Comparison of ENCODE assay signal across 1 cellular context in genomic region chr7:116953372-116953726, GRCh38.
TF ChIP-seq lines count a peak whose summit lies in the region.

A gene with protein sequence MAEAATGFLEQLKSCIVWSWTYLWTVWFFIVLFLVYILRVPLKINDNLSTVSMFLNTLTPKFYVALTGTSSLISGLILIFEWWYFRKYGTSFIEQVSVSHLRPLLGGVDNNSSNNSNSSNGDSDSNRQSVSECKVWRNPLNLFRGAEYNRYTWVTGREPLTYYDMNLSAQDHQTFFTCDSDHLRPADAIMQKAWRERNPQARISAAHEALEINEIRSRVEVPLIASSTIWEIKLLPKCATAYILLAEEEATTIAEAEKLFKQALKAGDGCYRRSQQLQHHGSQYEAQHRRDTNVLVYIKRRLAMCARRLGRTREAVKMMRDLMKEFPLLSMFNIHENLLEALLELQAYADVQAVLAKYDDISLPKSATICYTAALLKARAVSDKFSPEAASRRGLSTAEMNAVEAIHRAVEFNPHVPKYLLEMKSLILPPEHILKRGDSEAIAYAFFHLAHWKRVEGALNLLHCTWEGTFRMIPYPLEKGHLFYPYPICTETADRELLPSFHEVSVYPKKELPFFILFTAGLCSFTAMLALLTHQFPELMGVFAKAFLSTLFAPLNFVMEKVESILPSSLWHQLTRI (plus strand): TSS chr7:116953501. CDS start chr7:116953541, 40 bp downstream.

TF ChIP-seq in IMR-90, 13 proteins besides CTCF, POLR2A, EP300 and RAD21 (continued from another document):
- TF ChIP-seq ELK1 (IDR thresholded peaks at IDR 0.05; ENCODE audit: borderline replicate concordance, low read depth, low read length), result no peak
- TF ChIP-seq FOS (IDR thresholded peaks at IDR 0.05; ENCODE audit: low read depth, low read length), result no peak
- TF ChIP-seq RFX5 (IDR thresholded peaks at IDR 0.05; ENCODE audit: low read depth, low read length), result no peak
- no peak for TF ChIP-seq MAZ (IDR thresholded peaks at IDR 0.05; ENCODE audit: borderline replicate concordance, low read depth, low read length)
- TF ChIP-seq, protein P1, sequence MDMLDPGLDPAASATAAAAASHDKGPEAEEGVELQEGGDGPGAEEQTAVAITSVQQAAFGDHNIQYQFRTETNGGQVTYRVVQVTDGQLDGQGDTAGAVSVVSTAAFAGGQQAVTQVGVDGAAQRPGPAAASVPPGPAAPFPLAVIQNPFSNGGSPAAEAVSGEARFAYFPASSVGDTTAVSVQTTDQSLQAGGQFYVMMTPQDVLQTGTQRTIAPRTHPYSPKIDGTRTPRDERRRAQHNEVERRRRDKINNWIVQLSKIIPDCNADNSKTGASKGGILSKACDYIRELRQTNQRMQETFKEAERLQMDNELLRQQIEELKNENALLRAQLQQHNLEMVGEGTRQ (IDR thresholded peaks at IDR 0.05; ENCODE audit: low read depth, low read length), result no peak
- no peak for TF ChIP-seq CHD1 (IDR thresholded peaks at IDR 0.05; ENCODE audit: low read depth, low read length)
- no peak for TF ChIP-seq SMC3 (IDR thresholded peaks at IDR 0.05; ENCODE audit: low read depth, low read length)
- no peak for TF ChIP-seq CEBPB (IDR thresholded peaks at IDR 0.05; ENCODE audit: low read depth, low read length)
